22 cellular contexts compared by ENCODE assay signal in the genomic region with DNA sequence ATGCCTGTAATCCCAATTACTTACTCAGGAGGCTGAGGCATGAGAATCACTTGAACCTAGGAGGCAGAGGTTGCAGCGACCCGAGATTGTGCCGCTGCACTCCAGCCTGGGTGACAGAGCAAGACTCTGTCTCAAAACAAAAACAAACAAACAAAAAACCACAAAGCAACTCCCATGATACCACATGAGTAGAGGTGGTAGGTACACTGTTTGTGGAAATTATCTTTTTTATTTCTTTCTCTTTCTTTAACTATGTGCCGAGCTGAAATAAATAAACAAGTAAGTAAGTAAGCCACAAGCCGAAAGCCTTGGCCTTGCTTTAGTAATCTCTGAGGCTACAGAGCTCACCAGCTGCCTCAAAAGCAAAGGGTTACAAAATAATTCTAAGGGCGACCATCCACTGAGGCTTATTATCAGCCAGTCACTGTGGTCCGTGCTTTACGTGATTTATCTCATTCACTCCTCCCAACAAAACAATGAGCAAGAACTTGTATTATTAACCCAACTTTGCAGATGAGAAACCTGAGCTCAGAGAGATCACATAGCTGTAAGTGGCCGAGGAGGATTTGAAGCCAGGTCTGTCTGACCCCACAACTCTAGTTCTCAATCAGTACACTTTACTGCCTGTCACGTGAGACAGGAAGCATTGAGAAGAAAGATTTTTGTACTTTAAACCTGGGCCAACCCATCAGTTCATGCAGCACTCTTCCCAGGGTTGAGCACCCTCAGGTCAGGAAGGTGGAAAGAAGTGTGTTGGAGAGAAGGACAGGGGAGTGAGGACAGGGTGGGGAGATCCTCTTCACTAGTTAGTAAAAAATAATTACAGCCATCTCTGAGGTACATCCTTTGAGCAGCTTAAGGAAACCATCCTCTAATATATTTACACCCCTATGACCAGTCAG.
DNase-seq lines count a peak whose midpoint lies in the region; ATAC-seq and TF ChIP-seq lines count a peak whose summit lies in the region.
"Had no signal": no experiment of that assay in that cellular context is flagged by ENCODE, and none has a peak within 500 bp of the region (broad histone marks: within the 10 kb centered on the region; RNA-seq: fewer than 3 reads in every experiment).

No MANE protein-coding gene starts in this region.

- DNase-seq in activated naive CD8-positive, alpha-beta T cell treated with anti-CD3 and anti-CD28 coated beads, Interleukin-2, amount 50 U/mL, for 24 hours: no peak
- DNase-seq in fibroblast of peridontal ligament (ENCODE audit: extremely low read depth): peak; percentile 54
- no peak for DNase-seq in GM19240 (ENCODE audit: insufficient read length, low spot score)
- DNase-seq: activated CD4-positive, alpha-beta memory T cell treated with anti-CD3 and anti-CD28 coated beads, Interleukin-2, amount 10 ng/mL, durations not matched to agents 7 days and 5 days; activated naive CD4-positive, alpha-beta T cell treated with anti-CD3 and anti-CD28 coated beads, Interleukin-2, amount 50 U/mL, for 16 hours; activated T-cell treated with anti-CD3 and anti-CD28 coated beads, Interleukin-2, amount 50 U/mL, for 1 hour; BE2C; body of pancreas; hippocampal formation; kidney; NCI-H1436; NCI-H748 treated with DMSO at 0.1 percent for 48 hours; nucleus accumbens; right lobe of liver; stimulated activated naive B cell treated with anti-CD40 and anti-IgM and Interleukin-4, amounts not matched to agents 10 μg/mL and 1 μg/mL and 100 μg/mL, for 72 hours; transverse colon had no signal

- no peak overlapping the region for H3K4me3 Mint-ChIP-seq in activated naive CD8-positive, alpha-beta T cell
- H3K4me3 Mint-ChIP-seq in activated naive CD8-positive, alpha-beta T cell treated with anti-CD3 and anti-CD28 coated beads, Interleukin-2, amount 50 U/mL, for 24 hours: no peak overlapping the region
- H3K4me3 Mint-ChIP-seq in nephron: no peak overlapping the region
- H3K4me3 Mint-ChIP-seq: activated CD4-positive, alpha-beta memory T cell treated with anti-CD3 and anti-CD28 coated beads, Interleukin-2, amount 10 ng/mL, durations not matched to agents 7 days and 5 days; stimulated activated naive B cell treated with anti-CD40 and anti-IgM and Interleukin-4, amounts not matched to agents 10 μg/mL and 1 μg/mL and 100 μg/mL, for 72 hours had no signal

- ATAC-seq in activated naive CD8-positive, alpha-beta T cell treated with anti-CD3 and anti-CD28 coated beads, Interleukin-2, amount 50 U/mL, for 24 hours: no peak
- ATAC-seq in activated CD4-positive, CD25-positive, alpha-beta regulatory T cell treated with anti-CD3 and anti-CD28 coated beads, Interleukin-2, amount 50 U/mL, for 24 hours: no peak
- ATAC-seq in HG03159 (IDR thresholded peaks at IDR 0.05; ENCODE audit: unreplicated experiment) (no peak), GM21360 (IDR thresholded peaks at IDR 0.05; ENCODE audit: unreplicated experiment) (no peak)
- ATAC-seq: body of pancreas; HCT116; right lobe of liver; stimulated activated naive B cell treated with anti-CD40 and anti-IgM and Interleukin-4, amounts not matched to agents 10 μg/mL and 1 μg/mL and 100 μg/mL, for 72 hours had no signal

- peaks cover 16% of the 10 kb centered on the region for H3K36me3 Mint-ChIP-seq in activated naive CD8-positive, alpha-beta T cell
- peaks cover 11% of the 10 kb centered on the region for H3K36me3 Mint-ChIP-seq in activated naive CD8-positive, alpha-beta T cell treated with anti-CD3 and anti-CD28 coated beads, Interleukin-2, amount 50 U/mL, for 24 hours (ENCODE audit: low read depth)
- H3K36me3 Mint-ChIP-seq in nephron (ENCODE audit: low read depth): peaks cover 14% of the 10 kb centered on the region

- H3K9me3 Mint-ChIP-seq in activated naive CD8-positive, alpha-beta T cell (ENCODE audit: low read depth): no peaks in the 10 kb centered on the region
- H3K9me3 Mint-ChIP-seq in activated naive CD8-positive, alpha-beta T cell treated with anti-CD3 and anti-CD28 coated beads, Interleukin-2, amount 50 U/mL, for 24 hours: no peaks in the 10 kb centered on the region
- no peaks in the 10 kb centered on the region for H3K9me3 Mint-ChIP-seq in nephron
- H3K9me3 Mint-ChIP-seq: activated CD4-positive, alpha-beta memory T cell treated with anti-CD3 and anti-CD28 coated beads, Interleukin-2, amount 10 ng/mL, durations not matched to agents 7 days and 5 days; stimulated activated naive B cell treated with anti-CD40 and anti-IgM and Interleukin-4, amounts not matched to agents 10 μg/mL and 1 μg/mL and 100 μg/mL, for 72 hours had no signal

- H3K27ac Mint-ChIP-seq in activated naive CD8-positive, alpha-beta T cell: peak overlapping the region; percentile 31
- no peak overlapping the region for H3K27ac Mint-ChIP-seq in activated naive CD8-positive, alpha-beta T cell treated with anti-CD3 and anti-CD28 coated beads, Interleukin-2, amount 50 U/mL, for 24 hours
- H3K27ac Mint-ChIP-seq in nephron: peak overlapping the region; percentile 7 to 66 (median 61)
- H3K27ac Mint-ChIP-seq: activated CD4-positive, alpha-beta memory T cell treated with anti-CD3 and anti-CD28 coated beads, Interleukin-2, amount 10 ng/mL, durations not matched to agents 7 days and 5 days; stimulated activated naive B cell treated with anti-CD40 and anti-IgM and Interleukin-4, amounts not matched to agents 10 μg/mL and 1 μg/mL and 100 μg/mL, for 72 hours had no signal

- H3K27me3 Mint-ChIP-seq in activated naive CD8-positive, alpha-beta T cell: no peaks in the 10 kb centered on the region
- H3K27me3 Mint-ChIP-seq in activated naive CD8-positive, alpha-beta T cell treated with anti-CD3 and anti-CD28 coated beads, Interleukin-2, amount 50 U/mL, for 24 hours: no peaks in the 10 kb centered on the region
- no peaks in the 10 kb centered on the region for H3K27me3 Mint-ChIP-seq in nephron (ENCODE audit: low read depth)
- H3K27me3 Mint-ChIP-seq: activated CD4-positive, alpha-beta memory T cell treated with anti-CD3 and anti-CD28 coated beads, Interleukin-2, amount 10 ng/mL, durations not matched to agents 7 days and 5 days; stimulated activated naive B cell treated with anti-CD40 and anti-IgM and Interleukin-4, amounts not matched to agents 10 μg/mL and 1 μg/mL and 100 μg/mL, for 72 hours had no signal

- no peak for TF ChIP-seq CTCF in nephron (IDR thresholded peaks at IDR 0.05; ENCODE audit: unreplicated experiment in 3 of 3)

- peaks cover 34% of the 10 kb centered on the region for H3K4me1 Mint-ChIP-seq in activated naive CD8-positive, alpha-beta T cell (ENCODE audit: low read depth)
- peaks cover 11% of the 10 kb centered on the region for H3K4me1 Mint-ChIP-seq in activated naive CD8-positive, alpha-beta T cell treated with anti-CD3 and anti-CD28 coated beads, Interleukin-2, amount 50 U/mL, for 24 hours
- H3K4me1 Mint-ChIP-seq in nephron: peaks cover 29% of the 10 kb centered on the region
